Comparison of ENCODE assay signal across 7 cellular contexts in the genomic region with DNA sequence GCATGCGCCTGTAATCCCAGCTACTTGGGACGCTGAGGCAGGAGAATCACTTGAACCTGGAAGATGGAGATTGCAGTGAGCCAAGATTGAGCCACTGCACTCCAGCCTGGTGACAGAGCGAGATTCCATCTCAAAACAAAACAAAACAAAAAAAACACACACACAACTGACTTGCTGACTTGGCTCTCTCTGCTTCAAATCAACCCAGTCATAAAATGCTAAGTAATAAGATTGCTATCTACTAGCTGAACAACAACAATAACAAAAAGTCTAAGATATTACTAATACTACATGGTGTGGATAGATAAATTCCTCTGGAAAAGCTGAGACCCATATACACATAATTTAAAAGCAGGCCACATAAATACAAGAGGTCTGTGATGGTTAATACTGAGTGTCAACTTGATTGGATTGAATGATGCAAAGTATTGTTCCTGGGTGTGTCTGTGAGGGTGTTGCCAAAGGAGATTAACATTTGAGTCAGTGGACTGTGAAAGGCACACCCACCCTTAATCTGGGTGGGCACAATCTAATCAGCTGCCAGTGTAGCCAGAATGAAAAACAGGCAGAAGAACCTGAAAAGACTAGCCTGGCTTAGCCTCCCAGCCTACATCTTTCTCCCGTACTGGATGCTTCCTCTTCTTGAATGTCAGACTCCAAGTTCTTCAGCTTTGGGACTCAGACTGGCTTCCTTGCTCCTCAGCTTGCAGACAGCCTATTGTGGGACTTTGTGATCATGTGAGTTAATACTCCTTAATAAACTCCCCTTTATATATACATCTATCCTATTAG.
DNase-seq lines count a peak whose midpoint lies in the region; ATAC-seq and TF ChIP-seq lines count a peak whose summit lies in the region.
"Not testable (repeated sequence)": the region's sequence is repeated elsewhere in the genome, so short reads cannot be mapped to it uniquely, and the experiment has no call there.

No MANE protein-coding gene starts in this region.

- H3K36me3 ChIP-seq in GM23248 (ENCODE audit: low read depth); naive thymus-derived CD4-positive, alpha-beta T cell (ENCODE audit: control insufficient read depth in 2 of 3, insufficient read depth in 3 of 3, low read length in 3 of 3): not testable (repeated sequence)

- H3K4me1 Mint-ChIP-seq in CD4-positive, alpha-beta T cell (ENCODE audit: low read depth), result peaks cover 44% of the 10 kb centered on the region
- H3K4me1 Mint-ChIP-seq in T-helper 17 cell, result peaks cover 28% of the 10 kb centered on the region
- peaks cover 23% of the 10 kb centered on the region for H3K4me1 Mint-ChIP-seq in activated T-cell treated with anti-CD3 and anti-CD28 coated beads, Interleukin-2, amount 50 U/mL, for 24 hours (ENCODE audit: low read depth)
- peaks cover 15 to 51% (median 36%) of the 10 kb centered on the region in 7 donors for H3K4me1 Mint-ChIP-seq in naive thymus-derived CD4-positive, alpha-beta T cell

- H3K4me3 ChIP-seq in GM23248; naive thymus-derived CD4-positive, alpha-beta T cell (ENCODE audit: low read length): not testable (repeated sequence)

- TF ChIP-seq POLR2A in erythroblast (IDR thresholded peaks at IDR 0.05; ENCODE audit: low read length), result not testable (repeated sequence)

- H3K9me3 Mint-ChIP-seq in CD4-positive, alpha-beta T cell, result not testable (repeated sequence)
- peaks cover 11% of the 10 kb centered on the region for H3K9me3 Mint-ChIP-seq in activated T-cell treated with anti-CD3 and anti-CD28 coated beads, Interleukin-2, amount 50 U/mL, for 24 hours
- peaks cover 0 to 23% (median 3%) of the 10 kb centered on the region in 11 donors for H3K9me3 Mint-ChIP-seq in naive thymus-derived CD4-positive, alpha-beta T cell

- H3K4me1 ChIP-seq in GM23248 (ENCODE audit: insufficient read depth), result not testable (repeated sequence)
- H3K4me1 ChIP-seq in naive thymus-derived CD4-positive, alpha-beta T cell (ENCODE audit: control insufficient read depth in 2 of 2, insufficient read depth in 2 of 2, low read length in 2 of 2), result peaks cover 11 to 13% of the 10 kb centered on the region in 2 donors

- H3K9me2 ChIP-seq in GM23248 (ENCODE audit: insufficient read depth), result not testable (repeated sequence)

- not testable (repeated sequence) for H3K9ac ChIP-seq in GM23248

- H3K36me3 Mint-ChIP-seq in CD4-positive, alpha-beta T cell (ENCODE audit: low read depth), result peaks cover 43% of the 10 kb centered on the region
- H3K36me3 Mint-ChIP-seq in T-helper 17 cell (ENCODE audit: low read depth), result not testable (repeated sequence)
- H3K36me3 Mint-ChIP-seq in activated T-cell treated with anti-CD3 and anti-CD28 coated beads, Interleukin-2, amount 50 U/mL, for 24 hours (ENCODE audit: low read depth), result peaks cover 25% of the 10 kb centered on the region
- peaks cover 4 to 50% (median 35%) of the 10 kb centered on the region in 5 donors for H3K36me3 Mint-ChIP-seq in naive thymus-derived CD4-positive, alpha-beta T cell

- 96 to 98% methylated on average over 4 of the region's 4 CpGs for WGBS in GM23248 (ENCODE audit: low coverage in 1 of 2, low lambda C conversion rate in 2 of 2, missing lambda C conversion rate in 2 of 2), 2 experiments

- H3K27ac ChIP-seq in CD4-positive, alpha-beta T cell (ENCODE audit: low read depth, low read length); GM23248; naive thymus-derived CD4-positive, alpha-beta T cell (ENCODE audit: low read depth, low read length): not testable (repeated sequence)

- peak overlapping the region; percentile 55 for H3K27ac Mint-ChIP-seq in CD4-positive, alpha-beta T cell
- peak overlapping the region; percentile 4 for H3K27ac Mint-ChIP-seq in T-helper 17 cell
- H3K27ac Mint-ChIP-seq in activated T-cell treated with anti-CD3 and anti-CD28 coated beads, Interleukin-2, amount 50 U/mL, for 24 hours, result peak overlapping the region; percentile 20
- H3K27ac Mint-ChIP-seq in naive thymus-derived CD4-positive, alpha-beta T cell, result peak overlapping the region in 8 of 9 donors; percentile 1 to 91 (median 42)

- H3K9me3 ChIP-seq in CD4-positive, alpha-beta T cell (ENCODE audit: control insufficient read depth, low read length); GM23248 (ENCODE audit: low read depth); T-helper 17 cell (ENCODE audit: control insufficient read depth, low read length, poor library complexity, severe bottlenecking); naive thymus-derived CD4-positive, alpha-beta T cell (ENCODE audit: control insufficient read depth in 2 of 3, low read length in 3 of 3): not testable (repeated sequence)

- intact Hi-C loops in CD4-positive, alpha-beta T cell (cut with DNase I, micrococcal nuclease); naive thymus-derived CD4-positive, alpha-beta T cell (cut with micrococcal nuclease): not testable (repeated sequence)

- in situ Hi-C loops in GM23248 (cut with MboI), result not testable (repeated sequence)

- not testable (repeated sequence) for H3F3A ChIP-seq in GM23248 (ENCODE audit: insufficient read depth)

- not testable (repeated sequence) for H3K27me3 ChIP-seq in CD4-positive, alpha-beta T cell (ENCODE audit: control insufficient read depth, insufficient read depth, low read length); GM23248 (replicated peaks; ENCODE audit: insufficient read depth); naive thymus-derived CD4-positive, alpha-beta T cell (ENCODE audit: control insufficient read depth in 2 of 2, insufficient read depth in 2 of 2, low read length in 2 of 2)

- not testable (repeated sequence) for H2AFZ ChIP-seq in GM23248

- H3K27me3 Mint-ChIP-seq in CD4-positive, alpha-beta T cell; T-helper 17 cell; activated T-cell treated with anti-CD3 and anti-CD28 coated beads, Interleukin-2, amount 50 U/mL, for 24 hours; naive thymus-derived CD4-positive, alpha-beta T cell: not testable (repeated sequence)

- not testable (repeated sequence) for H3K4me2 ChIP-seq in GM23248 (ENCODE audit: unreplicated experiment)

- CTCF ChIA-PET in CD4-positive, alpha-beta T cell (lab: Charles Lee), result interaction anchor here (1.2 kb wide), 1 partner anchor 42 kb away, joined by 3 read pairs; no protein-coding TSS in a partner anchor
- CTCF ChIA-PET in naive thymus-derived CD4-positive, alpha-beta T cell (lab: Charles Lee), result not testable (repeated sequence)

- ATAC-seq in CD4-positive, alpha-beta T cell (ENCODE audit: poor library complexity); T-helper 17 cell; naive thymus-derived CD4-positive, alpha-beta T cell: not testable (repeated sequence)

- H3K4me3 Mint-ChIP-seq in CD4-positive, alpha-beta T cell; T-helper 17 cell; activated T-cell treated with anti-CD3 and anti-CD28 coated beads, Interleukin-2, amount 50 U/mL, for 24 hours; naive thymus-derived CD4-positive, alpha-beta T cell: not testable (repeated sequence)

- H3K79me2 ChIP-seq in GM23248 (ENCODE audit: insufficient read depth), result not testable (repeated sequence)

- POLR2A ChIA-PET in CD4-positive, alpha-beta T cell (lab: Charles Lee), result interaction anchor here (0.6 to 2.4 kb wide), 4 partner anchors 13 to 61 kb away, joined by 3 to 27 read pairs (median 6); partner anchors contain the start of genes ERP29 and TMEM116
- POLR2A ChIA-PET in naive thymus-derived CD4-positive, alpha-beta T cell (lab: Charles Lee), result interaction anchor here (2.8 kb wide), 1 partner anchor 61 kb away, joined by 12 read pairs; the partner anchor contains the start of genes ERP29 and TMEM116

- not testable (repeated sequence) for TF ChIP-seq CTCF in CD4-positive, alpha-beta T cell (IDR thresholded peaks at IDR 0.05)

- DNase-seq in CD4-positive, alpha-beta T cell; T-helper 17 cell; activated T-cell treated with anti-CD3 and anti-CD28 coated beads, Interleukin-2, amount 50 U/mL, for 24 hours; naive thymus-derived CD4-positive, alpha-beta T cell: not testable (repeated sequence)
- DNase-seq in GM23248, result peak; percentile 4
- DNase-seq in HUDEP-2 (lab: John Stamatoyannopoulos, UW; ENCODE audit: unreplicated experiment in 76 of 76), result peak in 62 of 76 experiments; percentile 3 to 79 (median 39)
- peak; percentile 8 to 59 for DNase-seq in erythroblast (lab: John Stamatoyannopoulos, UW)

- not testable (repeated sequence) for H4K20me1 ChIP-seq in GM23248 (ENCODE audit: insufficient read depth)

Comparison
In these comparisons a context has a peak if more than half of its experiments do, and no peak if none do; other contexts are left out.
1. H3K27ac Mint-ChIP-seq: peak in every context shown above with its lines; median percentile 55 in CD4-positive, alpha-beta T cell; 42 in naive thymus-derived CD4-positive, alpha-beta T cell; 20 in activated T-cell treated with anti-CD3 and anti-CD28 coated beads, Interleukin-2, amount 50 U/mL, for 24 hours; 4 in T-helper 17 cell.